Comparison of ENCODE assay signal across 8 cellular contexts in the genomic region with DNA sequence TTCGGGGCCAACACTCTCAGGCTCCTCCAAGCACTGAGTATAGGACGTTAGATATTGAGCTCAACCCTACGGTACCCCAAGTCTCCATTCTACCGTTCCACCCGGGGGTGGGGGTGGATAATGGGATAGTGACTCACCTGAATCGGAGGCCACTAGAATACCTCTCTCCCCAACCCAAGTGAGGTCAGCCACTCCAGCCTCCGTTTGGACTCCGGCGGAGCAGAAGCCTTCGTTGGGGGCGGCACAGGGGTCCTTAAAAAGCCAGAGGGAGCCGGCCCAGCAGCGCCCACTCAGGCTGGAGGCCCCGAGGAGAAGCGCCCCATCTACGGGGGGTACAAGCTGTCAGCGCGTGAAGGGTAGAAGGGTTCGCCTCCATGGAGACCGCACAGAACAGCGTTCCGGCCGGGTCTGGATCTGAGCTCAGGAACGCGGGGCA. TPM values are rescaled to one million over a fixed set of nuclear protein-coding genes. Genes with fewer than 3 reads are reported as not detected.
DNase-seq lines count a peak whose midpoint lies in the region; ATAC-seq and TF ChIP-seq lines count a peak whose summit lies in the region.

No MANE protein-coding gene starts in this region.

- H3K27ac ChIP-seq in spleen = peak overlapping the region; percentile 73 to 91 (median 88)

- intact Hi-C loops in spleen (cut with DNase I; ENCODE audit: low total_unique reads) = no loop called here

- H3K36me3 ChIP-seq in BJ (ENCODE audit: control insufficient read depth, insufficient read depth, low read length) (no peaks in the 10 kb centered on the region; the same call in 1 of the 2 replicates), iPS-15b (ENCODE audit: control insufficient read depth, insufficient read depth, low read length) (peaks cover 12% of the 10 kb centered on the region), spleen (peaks cover 0 to 63% (median 33%) of the 10 kb centered on the region in 6 donors)

- H3K27ac Mint-ChIP-seq in activated naive CD4-positive, alpha-beta T cell treated with anti-CD3 and anti-CD28 coated beads, Interleukin-2, amount 50 U/mL, for 72 hours = peak overlapping the region; percentile 89 to 96

- H3K9ac ChIP-seq in iPS-15b (ENCODE audit: low read depth, low read length) = peak overlapping the region; percentile 91

- H3K9me3 ChIP-seq in iPS-15b (ENCODE audit: control insufficient read depth, insufficient read depth, low read length) (no peaks in the 10 kb centered on the region), spleen (no peaks in the 10 kb centered on the region)

- H3K9me3 Mint-ChIP-seq in activated naive CD4-positive, alpha-beta T cell treated with anti-CD3 and anti-CD28 coated beads, Interleukin-2, amount 50 U/mL, for 72 hours = no peaks in the 10 kb centered on the region

- POLR2A ChIA-PET in BJ (lab: Charles Lee) = interaction anchor here (0.6 kb wide), 1 partner anchor 50 kb away, joined by 8 read pairs; no protein-coding TSS in a partner anchor

- H3K4me3 ChIP-seq in BJ (ENCODE audit: low read depth, low read length) = peak overlapping the region; percentile 75
- peak overlapping the region; percentile 100 for H3K4me3 ChIP-seq in iPS-15b (ENCODE audit: low read depth, low read length)
- peak overlapping the region; percentile 79 to 98 (median 92) for H3K4me3 ChIP-seq in spleen

- no peak for TF ChIP-seq POLR2A in spleen (IDR thresholded peaks at IDR 0.05)

- H3K27me3 ChIP-seq in BJ (ENCODE audit: control insufficient read depth, insufficient read depth, low read length) (no peaks in the 10 kb centered on the region), iPS-15b (ENCODE audit: control insufficient read depth, insufficient read depth, low read length) (no peaks in the 10 kb centered on the region), spleen (replicated peaks in 1 of 7) (no peaks in the 10 kb centered on the region)

- ATAC-seq in activated naive CD4-positive, alpha-beta T cell treated with anti-CD3 and anti-CD28 coated beads, Interleukin-2, amount 50 U/mL, for 72 hours = peak; percentile 7 to 24

- DNase-seq in BJ (ENCODE audit: low read depth) = no peak
- peak; percentile 13 for DNase-seq in GM20000 (ENCODE audit: low spot score)
- DNase-seq in LHCN-M2 (ENCODE audit: low read depth) = peak; percentile 17
- DNase-seq in activated naive CD4-positive, alpha-beta T cell treated with anti-CD3 and anti-CD28 coated beads, Interleukin-2, amount 50 U/mL, for 72 hours (ENCODE audit: low spot score in 2 of 2) = peak; percentile 25 to 66
- DNase-seq in spleen = no peak
- DNase-seq in central memory CD4-positive, alpha-beta T cell = no peak
- no peak for DNase-seq in NCI-H187 treated with DMSO at 0.1 percent for 48 hours (lab: John Stamatoyannopoulos, UW)

- WGBS in spleen, 5 donors = 1% methylated on average over 14 to 25 of the region's 25 CpGs

- TF ChIP-seq CTCF in BJ (IDR thresholded peaks at IDR 0.05; ENCODE audit: insufficient read depth, low read depth, low read length) (0 out of 2 replicates have a peak, but pooled peaks have one; percentile 3), GM20000 (IDR thresholded peaks at IDR 0.05; ENCODE audit: extremely low read depth, missing control alignments) (no peak), spleen (IDR thresholded peaks at IDR 0.05 in 8 of 11, conservative IDR thresholded peaks at IDR 0.05 in 3 of 11) (no peak)

- H3K36me3 Mint-ChIP-seq in activated naive CD4-positive, alpha-beta T cell treated with anti-CD3 and anti-CD28 coated beads, Interleukin-2, amount 50 U/mL, for 72 hours = peaks cover 48 to 53% of the 10 kb centered on the region in 2 donors

- CTCF ChIA-PET in BJ (lab: Yijun Ruan, JAX) = interaction anchor here (1.8 kb wide), 1 partner anchor 9 kb away, joined by 8 read pairs; no protein-coding TSS in a partner anchor

- H3K4me1 ChIP-seq in iPS-15b (ENCODE audit: control insufficient read depth, insufficient read depth, low read length) = peaks cover 4% of the 10 kb centered on the region
- peaks cover 33 to 78% (median 60%) of the 10 kb centered on the region in 6 donors for H3K4me1 ChIP-seq in spleen

RNA-seq across cellular contexts. Expression of gene WDR77, which starts 0.6 kb away (rescaled TPM):
- 62.8 and 104 TPM in 2 replicates for polyA plus RNA-seq in BJ (2011; rRNA removed)
- 44.0 and 59.7 TPM in 2 replicates for polyA minus RNA-seq in BJ (2011; rRNA and poly(A)+ RNA removed)
- 75.0 and 76.7 TPM in 2 replicates for total RNA-seq in LHCN-M2 (2014; rRNA removed)
- polyA plus RNA-seq in LHCN-M2 (2012) = 33.7 TPM
- 10 to 100 TPM; 33.9 to 39.2 TPM for total RNA-seq in activated naive CD4-positive, alpha-beta T cell treated with anti-CD3 and anti-CD28 coated beads, Interleukin-2, amount 50 U/mL, for 72 hours
- total RNA-seq in spleen = 10 to 100 TPM; 25.4 to 36.6 (median 34.9) TPM
- polyA plus RNA-seq in spleen = 10 to 100 TPM; 24.8 to 34.5 (median 31.7) TPM

RNA-seq across cellular contexts. Expression of gene ATP5PB, which starts 0.8 kb away (rescaled TPM):
- polyA plus RNA-seq in BJ (2011; rRNA removed) (224 and 328 TPM in 2 replicates), spleen (100 to 1,000 TPM; 204 to 277 (median 262) TPM)
- 59.5 and 118 TPM in 2 replicates for polyA minus RNA-seq in BJ (2011; rRNA and poly(A)+ RNA removed)
- total RNA-seq in LHCN-M2 (2014; rRNA removed) (228 and 252 TPM in 2 replicates), spleen (100 to 1,000 TPM; 124 to 168 (median 143) TPM)
- polyA plus RNA-seq in LHCN-M2 (2012) = 249 TPM
- total RNA-seq in activated naive CD4-positive, alpha-beta T cell treated with anti-CD3 and anti-CD28 coated beads, Interleukin-2, amount 50 U/mL, for 72 hours = 100 to 1,000 TPM; 320 to 332 TPM

RNA-seq across cellular contexts. Expression of gene OVGP1, which starts 21.0 kb away (rescaled TPM):
- 0.83 and 1.0 TPM in 2 replicates for polyA plus RNA-seq in BJ (2011; rRNA removed)
- 0.33 TPM in 1 of 2 replicates, not detected in the other for polyA minus RNA-seq in BJ (2011; rRNA and poly(A)+ RNA removed)
- 0.06 and 0.58 TPM in 2 replicates for total RNA-seq in LHCN-M2 (2014; rRNA removed)
- 0.21 TPM for polyA plus RNA-seq in LHCN-M2 (2012)
- total RNA-seq in activated naive CD4-positive, alpha-beta T cell treated with anti-CD3 and anti-CD28 coated beads, Interleukin-2, amount 50 U/mL, for 72 hours = 1 to 10 TPM; 2.7 to 6.9 TPM
- total RNA-seq in spleen = 10 to 100 TPM in 1 of 7 donors, 1 to 10 TPM in 6; 2.2 to 10.7 (median 3.7) TPM
- 1 to 10 TPM; 3.0 to 6.7 (median 3.5) TPM for polyA plus RNA-seq in spleen

RNA-seq across cellular contexts. Expression of gene C1orf162, which starts 25.3 kb away (rescaled TPM):
- polyA plus RNA-seq in BJ (2011; rRNA removed) = 0.48 and 0.71 TPM in 2 replicates
- polyA minus RNA-seq in BJ (2011; rRNA and poly(A)+ RNA removed) = 0.05 and 0.67 TPM in 2 replicates
- 0.13 and 0.69 TPM in 2 replicates for total RNA-seq in LHCN-M2 (2014; rRNA removed)
- 0.05 TPM for polyA plus RNA-seq in LHCN-M2 (2012)
- total RNA-seq in activated naive CD4-positive, alpha-beta T cell treated with anti-CD3 and anti-CD28 coated beads, Interleukin-2, amount 50 U/mL, for 72 hours = 1 to 10 TPM; 6.4 to 8.9 TPM
- total RNA-seq in spleen = 100 to 1,000 TPM in 5 of 7 donors, 10 to 100 TPM in 2; 53.5 to 161 (median 121) TPM
- polyA plus RNA-seq in spleen = 100 to 1,000 TPM in 2 of 3 donors, 10 to 100 TPM in 1; 98.9 to 132 (median 126) TPM

RNA-seq across cellular contexts. Expression of gene ADORA3, which starts 54.9 kb away (rescaled TPM):
- not detected in 2 replicates for polyA plus RNA-seq in BJ (2011; rRNA removed)
- not detected in 2 replicates for polyA minus RNA-seq in BJ (2011; rRNA and poly(A)+ RNA removed)
- not detected in 2 replicates for total RNA-seq in LHCN-M2 (2014; rRNA removed)
- not detected for polyA plus RNA-seq in LHCN-M2 (2012)
- total RNA-seq in activated naive CD4-positive, alpha-beta T cell treated with anti-CD3 and anti-CD28 coated beads, Interleukin-2, amount 50 U/mL, for 72 hours = under 1 TPM in 1 of 2 donors, not detected in 1; 0.11 TPM
- total RNA-seq in spleen = 10 to 100 TPM in 1 of 7 donors, 1 to 10 TPM in 4, under 1 TPM in 2; 0.37 to 11.2 (median 7.7) TPM
- 1 to 10 TPM; 2.5 to 4.9 (median 3.4) TPM for polyA plus RNA-seq in spleen

Comparison
In these comparisons a context has a peak if more than half of its experiments do, and no peak if none do; other contexts are left out.
1. DNase-seq: peak in GM20000 (single experiment), LHCN-M2 (single experiment) and activated naive CD4-positive, alpha-beta T cell treated with anti-CD3 and anti-CD28 coated beads, Interleukin-2, amount 50 U/mL, for 72 hours (2 of 2); none in BJ (single experiment), spleen (single experiment), central memory CD4-positive, alpha-beta T cell (single experiment) and NCI-H187 treated with DMSO at 0.1 percent for 48 hours (single experiment).
2. Peak in every context shown above with its lines, with median percentiles within 50 percentile points of each other: H3K4me3 ChIP-seq.